18 cellular contexts compared by ENCODE assay signal in genomic region chr6:15378864-15379263, GRCh38.
DNase-seq lines count a peak whose midpoint lies in the region; ATAC-seq and TF ChIP-seq lines count a peak whose summit lies in the region.
"Had no signal": no experiment of that assay in that cellular context is flagged by ENCODE, and none has a peak within 500 bp of the region (broad histone marks: within the 10 kb centered on the region; RNA-seq: fewer than 3 reads in every experiment).

No MANE protein-coding gene starts in this region.

- ATAC-seq in body of pancreas: no peak

- no peak for TF ChIP-seq POLR2A in body of pancreas (IDR thresholded peaks at IDR 0.05)

- H3K4me3 ChIP-seq in BLaER1 treated with 17β-estradiol and CSF1 and Interleukin-3, amounts not matched to agents 10 nM and 100 nM: no peak overlapping the region
- H3K4me3 ChIP-seq in HEK293 (ENCODE audit: low read depth, low read length) (no peak overlapping the region), brain microvascular endothelial cell (ENCODE audit: low read depth, low read length) (no peak overlapping the region), parathyroid adenoma (ENCODE audit: low read depth, low read length) (no peak overlapping the region), body of pancreas (no peak overlapping the region)
- H3K4me3 ChIP-seq: HAP-1 had no signal

- WGBS in body of pancreas, 2 donors: 67 to 76% methylated on average over 4 of the region's 4 CpGs

- DNase-seq in brain microvascular endothelial cell: peak; percentile 56
- no peak for DNase-seq in immature natural killer cell
- no peak for DNase-seq in body of pancreas
- no peak for DNase-seq in MCF 10A (ENCODE audit: unreplicated experiment)
- DNase-seq: ACHN; CD4-positive, CD25-positive, alpha-beta regulatory T cell; COR-L47; DMS 273 treated with DMSO at 0.1 percent for 48 hours; DND-41; Kasumi-1; NCI-H1105; NCI-H1694 treated with DMSO at 0.1 percent for 48 hours; NCI-H510A treated with DMSO at 0.1 percent for 48 hours had no signal

- intact Hi-C loops in body of pancreas (cut with DNase I) (no loop called here), MCF 10A (cut with micrococcal nuclease) (no loop called here)

- peak overlapping the region; percentile 72 to 88 (median 79); a peak in 21 of 22 replicates for H3K4me2 ChIP-seq in BLaER1 treated with 17β-estradiol and CSF1 and Interleukin-3, amounts not matched to agents 10 nM and 100 nM
- peak overlapping the region; percentile 0 for H3K4me2 ChIP-seq in parathyroid adenoma (ENCODE audit: low read length)

- H3K36me3 Mint-ChIP-seq in immature natural killer cell (peaks cover 0 to 5% (median 5%) of the 10 kb centered on the region in 3 donors), MCF 10A (ENCODE audit: insufficient read depth, unreplicated experiment) (peaks cover 17% of the 10 kb centered on the region)

- H3K9ac ChIP-seq in BLaER1 treated with 17β-estradiol and CSF1 and Interleukin-3, amounts not matched to agents 10 nM and 100 nM: peak overlapping the region in 3 of 11 experiments; percentile 72 to 76 (median 75); a peak in 5 of 22 replicates
- no peak overlapping the region for H3K9ac ChIP-seq in parathyroid adenoma

- H3K4me1 Mint-ChIP-seq in immature natural killer cell (peaks cover 56 to 66% of the 10 kb centered on the region in 2 donors), MCF 10A (ENCODE audit: insufficient read depth, unreplicated experiment) (peaks cover 12% of the 10 kb centered on the region)

- in situ Hi-C loops in brain microvascular endothelial cell (cut with HindIII; ENCODE audit: low pct_ligation_motif_present, low sequenced_read_pairs): no loop called here

- H3K4me3 Mint-ChIP-seq in immature natural killer cell (no peak overlapping the region), MCF 10A (ENCODE audit: unreplicated experiment) (no peak overlapping the region)
- H3K4me3 Mint-ChIP-seq: IgD-negative memory B cell had no signal

- H3K36me3 ChIP-seq in BLaER1 treated with 17β-estradiol and CSF1 and Interleukin-3, amounts not matched to agents 10 nM and 100 nM: peaks cover 35 to 46% (median 43%) of the 10 kb centered on the region in 11 experiments
- H3K36me3 ChIP-seq in HEK293 (ENCODE audit: control insufficient read depth in 2 of 2, insufficient read depth in 1 of 2, low read length in 2 of 2) (peaks cover 0 to 2% of the 10 kb centered on the region in 2 experiments; a peak in 2 of 3 replicates), brain microvascular endothelial cell (replicated peaks) (no peaks in the 10 kb centered on the region), parathyroid adenoma (ENCODE audit: control insufficient read depth, insufficient read depth, low read length) (no peaks in the 10 kb centered on the region), body of pancreas (replicated peaks in 1 of 2; ENCODE audit: insufficient read depth in 1 of 2, low read depth in 2 of 2) (no peaks in the 10 kb centered on the region)
- H3K36me3 ChIP-seq: HAP-1 had no signal

- H3K27me3 Mint-ChIP-seq in immature natural killer cell (ENCODE audit: low read depth in 3 of 3) (peaks cover 0 to 3% (median 0%) of the 10 kb centered on the region in 3 donors), MCF 10A (ENCODE audit: insufficient read depth, unreplicated experiment) (no peaks in the 10 kb centered on the region)
- H3K27me3 Mint-ChIP-seq: CD4-positive, CD25-positive, alpha-beta regulatory T cell; IgD-negative memory B cell had no signal

- H3K27ac Mint-ChIP-seq in immature natural killer cell (peak overlapping the region in 1 of 6 donors; percentile 15), MCF 10A (ENCODE audit: low read depth, unreplicated experiment) (no peak overlapping the region)
- H3K27ac Mint-ChIP-seq: IgD-negative memory B cell had no signal

- H2AFZ ChIP-seq in parathyroid adenoma: no peak overlapping the region

- CTCF ChIA-PET in HEK293 (lab: Yijun Ruan, JAX): interaction anchor here (0.6 to 1.1 kb wide), 5 partner anchors 9 to 836 kb away, joined by 3 to 5 read pairs (median 4); no protein-coding TSS in a partner anchor
- CTCF ChIA-PET in MCF 10A (lab: Yijun Ruan, JAX): interaction anchor here (0.6 kb wide), 2 partner anchors 174 to 339 kb away, joined by 3 read pairs; no protein-coding TSS in a partner anchor

- peaks cover 43 to 100% (median 74%) of the 10 kb centered on the region in 11 experiments; a peak in 19 of 22 replicates for H4K20me1 ChIP-seq in BLaER1 treated with 17β-estradiol and CSF1 and Interleukin-3, amounts not matched to agents 10 nM and 100 nM

- peaks cover 0 to 13% (median 6%) of the 10 kb centered on the region in 11 experiments; a peak in 6 of 22 replicates for H3K9me3 ChIP-seq in BLaER1 treated with 17β-estradiol and CSF1 and Interleukin-3, amounts not matched to agents 10 nM and 100 nM (replicated peaks in 1 of 11)
- H3K9me3 ChIP-seq in HEK293 (ENCODE audit: control insufficient read depth, insufficient read depth, low read depth, low read length) (no peaks in the 10 kb centered on the region), parathyroid adenoma (ENCODE audit: control insufficient read depth, low read length) (no peaks in the 10 kb centered on the region), body of pancreas (no peaks in the 10 kb centered on the region)
- H3K9me3 ChIP-seq: HAP-1 had no signal

- no peaks in the 10 kb centered on the region for H3K9me3 Mint-ChIP-seq in immature natural killer cell
- no peaks in the 10 kb centered on the region for H3K9me3 Mint-ChIP-seq in MCF 10A (ENCODE audit: unreplicated experiment)
- H3K9me3 Mint-ChIP-seq: IgD-negative memory B cell had no signal

- no TSS peak for BruUV-seq in MCF 10A (replicated peaks; lab: Mats Ljungman, UMichigan)

- TF ChIP-seq CTCF in HEK293 (tag by site-specific recombination; IDR thresholded peaks at IDR 0.05) (no peak), brain microvascular endothelial cell (IDR thresholded peaks at IDR 0.05; ENCODE audit: low read depth, low read length, missing control alignments) (no peak), parathyroid adenoma (IDR thresholded peaks at IDR 0.05) (no peak), body of pancreas (IDR thresholded peaks at IDR 0.05) (no peak), MCF 10A (IDR thresholded peaks at IDR 0.05; ENCODE audit: unreplicated experiment) (no peak)

- peak overlapping the region in 8 of 11 experiments; percentile 69 to 88 (median 82); a peak in 15 of 22 replicates for H3K27ac ChIP-seq in BLaER1 treated with 17β-estradiol and CSF1 and Interleukin-3, amounts not matched to agents 10 nM and 100 nM
- H3K27ac ChIP-seq in HEK293 (ENCODE audit: extremely low read depth, low read depth, low read length) (no peak overlapping the region), brain microvascular endothelial cell (no peak overlapping the region), parathyroid adenoma (no peak overlapping the region), body of pancreas (no peak overlapping the region)

- H3K27me3 ChIP-seq in BLaER1 treated with 17β-estradiol and CSF1 and Interleukin-3, amounts not matched to agents 10 nM and 100 nM: no peaks in the 10 kb centered on the region
- no peaks in the 10 kb centered on the region for H3K27me3 ChIP-seq in brain microvascular endothelial cell (replicated peaks)
- H3K27me3 ChIP-seq in parathyroid adenoma (ENCODE audit: control insufficient read depth, insufficient read depth, low read length): no peaks in the 10 kb centered on the region
- H3K27me3 ChIP-seq in body of pancreas: no peaks in the 10 kb centered on the region

- H3K79me2 ChIP-seq in parathyroid adenoma: peaks cover 23% of the 10 kb centered on the region

- POLR2A ChIA-PET in HEK293 (lab: Yijun Ruan, JAX) (no interaction called here), MCF 10A (lab: Yijun Ruan, JAX) (interaction anchor here (0.5 to 0.7 kb wide), 2 partner anchors 114 to 132 kb away, joined by 3 read pairs; no protein-coding TSS in a partner anchor)

- H3K4me1 ChIP-seq in BLaER1 treated with 17β-estradiol and CSF1 and Interleukin-3, amounts not matched to agents 10 nM and 100 nM: peaks cover 68 to 71% (median 70%) of the 10 kb centered on the region in 10 experiments
- H3K4me1 ChIP-seq in HEK293 (ENCODE audit: control insufficient read depth, insufficient read depth, low read length): peaks cover 13% of the 10 kb centered on the region
- peaks cover 33% of the 10 kb centered on the region for H3K4me1 ChIP-seq in parathyroid adenoma
- H3K4me1 ChIP-seq in body of pancreas: no peaks in the 10 kb centered on the region
- H3K4me1 ChIP-seq: HAP-1 had no signal

TF ChIP-seq in HEK293, 187 proteins besides CTCF, POLR2A, EP300 and RAD21:
- TF ChIP-seq ZFHX2 (tag by site-specific recombination; conservative IDR thresholded peaks at IDR 0.05): no peak
- TF ChIP-seq ZNF677 (tag by site-specific recombination; IDR thresholded peaks at IDR 0.05): no peak
- TF ChIP-seq PRDM6 (tag by site-specific recombination; IDR thresholded peaks at IDR 0.05): peak; percentile 83
- TF ChIP-seq ZNF792 (tag by site-specific recombination; IDR thresholded peaks at IDR 0.05): no peak
- TF ChIP-seq ZNF266 (tag by site-specific recombination; IDR thresholded peaks at IDR 0.05; ENCODE audit: low read depth): peak; percentile 23; the same call in 1 of the 2 replicates

Comparison
In these comparisons a context has a peak if more than half of its experiments do, and no peak if none do; other contexts are left out.
1. H3K27ac ChIP-seq: peak in BLaER1 treated with 17β-estradiol and CSF1 and Interleukin-3, amounts not matched to agents 10 nM and 100 nM (8 of 11); none in HEK293 (single experiment), brain microvascular endothelial cell (single experiment), parathyroid adenoma (single experiment) and body of pancreas (0 of 4).